In the genomic region with DNA sequence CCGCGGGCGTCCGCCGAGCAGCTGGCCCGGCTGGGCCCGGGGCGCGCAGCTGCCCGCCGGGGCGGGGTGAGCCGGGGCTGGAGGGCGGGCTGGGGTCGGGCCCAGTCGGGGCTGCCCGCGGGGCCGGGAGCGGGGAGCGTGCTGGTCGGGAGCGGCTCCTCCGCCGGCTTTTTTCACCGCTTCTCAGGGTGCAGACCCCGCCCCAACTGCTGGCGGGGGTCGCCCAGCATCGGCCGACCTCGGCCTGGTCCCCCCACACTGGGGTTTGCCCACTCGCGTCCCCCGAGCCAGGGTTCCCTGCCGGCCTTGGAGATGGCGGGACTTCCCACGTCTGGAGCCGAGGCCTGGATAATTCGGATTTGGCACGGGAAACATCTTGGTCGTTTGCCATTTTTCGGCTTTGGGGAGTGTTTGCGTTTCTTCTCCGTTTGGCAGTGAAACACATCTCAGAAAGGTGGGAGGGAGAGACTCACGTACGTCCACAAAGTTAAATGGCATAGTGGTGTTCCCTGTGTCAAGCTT, we compare ENCODE assay signal across 8 cellular contexts. TPM values are rescaled to one million over a fixed set of nuclear protein-coding genes. Genes with fewer than 3 reads are reported as not detected.
DNase-seq lines count a peak whose midpoint lies in the region; ATAC-seq and TF ChIP-seq lines count a peak whose summit lies in the region.

No MANE protein-coding gene starts in this region.

- peak overlapping the region; percentile 84 for H3K27ac ChIP-seq in psoas muscle

- peak overlapping the region; percentile 86 for H3K4me3 Mint-ChIP-seq in activated naive CD8-positive, alpha-beta T cell treated with anti-CD3 and anti-CD28 coated beads, Interleukin-2, amount 10 ng/mL, durations not matched to agents 7 days and 5 days

- intact Hi-C loops in left cardiac atrium (cut with DNase I) (no loop called here), psoas muscle (cut with DNase I) (loop anchor here in 1 of 2 donors (5.0 kb wide), 1 partner anchor 59 kb away; no protein-coding TSS in a partner anchor)

- H3K4me3 ChIP-seq in psoas muscle = peak overlapping the region; percentile 83

- ATAC-seq in HG02759 (IDR thresholded peaks at IDR 0.05; ENCODE audit: unreplicated experiment) (peak; percentile 46), left cardiac atrium (peak; percentile 39 to 67), psoas muscle (peak in 2 of 4 donors; percentile 43 to 70)
- peak; percentile 32 for ATAC-seq in activated naive CD8-positive, alpha-beta T cell treated with anti-CD3 and anti-CD28 coated beads, Interleukin-2, amount 10 ng/mL, durations not matched to agents 7 days and 5 days (ENCODE audit: low read depth)

- H3K4me1 Mint-ChIP-seq in activated naive CD8-positive, alpha-beta T cell treated with anti-CD3 and anti-CD28 coated beads, Interleukin-2, amount 10 ng/mL, durations not matched to agents 7 days and 5 days = peaks cover 25% of the 10 kb centered on the region

- 0 to 1% (median 0%) methylated on average over 29 to 47 of the region's 47 CpGs for WGBS in psoas muscle, 3 donors

- peaks cover 22% of the 10 kb centered on the region for H3K36me3 Mint-ChIP-seq in activated naive CD8-positive, alpha-beta T cell treated with anti-CD3 and anti-CD28 coated beads, Interleukin-2, amount 10 ng/mL, durations not matched to agents 7 days and 5 days

- H3K27me3 ChIP-seq in psoas muscle (ENCODE audit: insufficient read depth in 3 of 3, low read length in 2 of 3) = no peaks in the 10 kb centered on the region

- POLR2A ChIA-PET in activated naive CD8-positive, alpha-beta T cell treated with anti-CD3 and anti-CD28 coated beads, Interleukin-2, amount 10 ng/mL, durations not matched to agents 7 days and 5 days (lab: Charles Lee) = interaction anchor here (0.7 to 3.8 kb wide), 7 partner anchors 19 to 427 kb away, joined by 4 to 31 read pairs (median 5); a partner anchor contains a TSS

- peaks cover 0 to 6% of the 10 kb centered on the region in 2 donors for H3K36me3 ChIP-seq in psoas muscle (ENCODE audit: insufficient read depth in 1 of 2, low read depth in 1 of 2)

- no peaks in the 10 kb centered on the region for H3K9me3 ChIP-seq in psoas muscle

- no peak for TF ChIP-seq CTCF in psoas muscle (IDR thresholded peaks at IDR 0.05)

- DNase-seq in NCI-H2081 (lab: John Stamatoyannopoulos, UW) (peak; percentile 32 to 68), NCI-H2081 treated with DMSO at 0.1 percent for 48 hours (lab: John Stamatoyannopoulos, UW) (no peak), NCI-H226 (peak; percentile 22), left cardiac atrium (peak; percentile 58), psoas muscle (peak; percentile 46 to 61), DMS153 (lab: John Stamatoyannopoulos, UW) (no peak)
- no peak for DNase-seq in activated naive CD8-positive, alpha-beta T cell treated with anti-CD3 and anti-CD28 coated beads, Interleukin-2, amount 10 ng/mL, durations not matched to agents 7 days and 5 days

- H3K27me3 Mint-ChIP-seq in activated naive CD8-positive, alpha-beta T cell treated with anti-CD3 and anti-CD28 coated beads, Interleukin-2, amount 10 ng/mL, durations not matched to agents 7 days and 5 days = no peaks in the 10 kb centered on the region

- H3K27ac Mint-ChIP-seq in activated naive CD8-positive, alpha-beta T cell treated with anti-CD3 and anti-CD28 coated beads, Interleukin-2, amount 10 ng/mL, durations not matched to agents 7 days and 5 days = peak overlapping the region; percentile 94

- no peaks in the 10 kb centered on the region for H3K9me3 Mint-ChIP-seq in activated naive CD8-positive, alpha-beta T cell treated with anti-CD3 and anti-CD28 coated beads, Interleukin-2, amount 10 ng/mL, durations not matched to agents 7 days and 5 days

- H3K4me1 ChIP-seq in psoas muscle = peaks cover 47% of the 10 kb centered on the region

RNA-seq across cellular contexts. Expression of a gene that starts 0.4 kb away (rescaled TPM):
- 10 to 100 TPM; 86.9 to 88.1 TPM for total RNA-seq in activated naive CD8-positive, alpha-beta T cell treated with anti-CD3 and anti-CD28 coated beads, Interleukin-2, amount 10 ng/mL, durations not matched to agents 7 days and 5 days
- total RNA-seq in left cardiac atrium = 10 to 100 TPM; 53.6 to 64.1 TPM
- 10 to 100 TPM; 33.9 to 38.6 (median 37.0) TPM for total RNA-seq in psoas muscle
- polyA plus RNA-seq in psoas muscle = 10 to 100 TPM; 16.0 to 33.4 (median 30.6) TPM

Comparison
In these comparisons a context has a peak if more than half of its experiments do, and no peak if none do; other contexts are left out.
1. DNase-seq: peak in NCI-H2081 (2 of 2), NCI-H226 (single experiment), left cardiac atrium (single experiment) and psoas muscle (2 of 2); none in NCI-H2081 treated with DMSO at 0.1 percent for 48 hours (single experiment), activated naive CD8-positive, alpha-beta T cell treated with anti-CD3 and anti-CD28 coated beads, Interleukin-2, amount 10 ng/mL, durations not matched to agents 7 days and 5 days (single experiment) and DMS153 (single experiment).